1 cellular context compared by ENCODE assay signal in the genomic region with DNA sequence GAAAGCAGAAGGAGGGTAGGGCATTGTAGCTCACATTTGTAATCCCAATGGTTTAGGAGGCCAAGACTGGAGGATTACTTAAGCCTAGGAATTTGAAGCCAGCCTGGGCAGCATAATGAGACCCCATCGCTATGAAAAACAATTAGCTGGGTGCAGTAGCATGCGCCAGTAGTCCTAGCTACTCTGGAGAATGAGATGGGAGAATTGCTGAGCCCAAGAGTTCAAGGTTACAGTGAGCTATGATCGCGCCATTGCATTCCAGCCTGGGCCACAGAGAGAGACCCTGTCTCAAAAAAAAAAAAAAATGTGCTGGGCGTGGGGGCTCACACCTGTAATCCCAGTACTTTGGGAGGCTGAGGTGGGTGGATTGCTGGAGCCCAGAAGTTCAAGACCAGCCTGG.
TF ChIP-seq lines count a peak whose summit lies in the region.

No MANE protein-coding gene starts in this region.

TF ChIP-seq in K562, 482 proteins besides CTCF, POLR2A, EP300 and RAD21 (continued from another document):
- TF ChIP-seq ZBTB33 (CRISPR knock-in tag; IDR thresholded peaks at IDR 0.05) (peak; percentile 44; the same call in 1 of the 2 replicates), NCOA6 (IDR thresholded peaks at IDR 0.05) (no peak), POLR2B (IDR thresholded peaks at IDR 0.05; ENCODE audit: low read depth, partially characterized antibody) (peak; percentile 9)
TF ChIP-seq in K562: peak in this region for 3.
